Comparison of ENCODE assay signal across 9 cellular contexts in the genomic region with DNA sequence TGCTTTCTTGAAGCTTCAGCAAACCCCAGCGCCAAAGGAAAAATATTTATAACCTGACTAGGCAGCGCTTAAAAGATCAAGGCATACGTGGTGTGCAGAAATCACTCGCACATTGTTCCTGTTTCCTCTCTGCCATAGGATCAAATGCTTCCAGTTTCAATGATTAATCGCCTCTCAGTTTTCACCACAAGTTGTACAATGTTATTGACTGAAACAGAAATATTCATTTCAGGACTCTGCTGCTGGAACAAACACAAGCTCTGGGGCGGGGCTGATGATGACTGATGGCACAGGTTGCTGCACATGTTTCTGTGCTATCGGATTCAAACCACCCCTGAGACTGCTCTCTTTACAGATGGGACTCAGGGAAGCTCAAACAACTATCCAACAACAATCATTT.
DNase-seq lines count a peak whose midpoint lies in the region; ATAC-seq, FAIRE-seq and TF ChIP-seq lines count a peak whose summit lies in the region.
"Had no signal": no experiment of that assay in that cellular context is flagged by ENCODE, and none has a peak within 500 bp of the region (broad histone marks: within the 10 kb centered on the region; RNA-seq: fewer than 3 reads in every experiment).

No MANE protein-coding gene starts in this region.

- no peak overlapping the region for H2AFZ ChIP-seq in astrocyte (ENCODE audit: low read depth, low read length)

- H3K36me3 Mint-ChIP-seq in astrocyte (ENCODE audit: low read depth, unreplicated experiment), result no peaks in the 10 kb centered on the region
- no peaks in the 10 kb centered on the region for H3K36me3 Mint-ChIP-seq in stimulated activated naive CD8-positive, alpha-beta T cell treated with anti-CD3 and anti-CD28 coated beads, Interleukin-15, Interleukin-2, amounts not matched to agents 100 ng/mL and 50 ng/mL, for 24 hours (ENCODE audit: low read depth)
- H3K36me3 Mint-ChIP-seq: naive B cell had no signal

- no peak for TF ChIP-seq CTCF in A549 (IDR thresholded peaks at IDR 0.05)
- TF ChIP-seq CTCF in astrocyte (IDR thresholded peaks at IDR 0.05; ENCODE audit: insufficient read depth, low read depth, low read length), result no peak

- no peak overlapping the region for H3K9ac ChIP-seq in astrocyte (ENCODE audit: low read length)

- peaks cover 3% of the 10 kb centered on the region for H3K9me3 Mint-ChIP-seq in astrocyte (ENCODE audit: unreplicated experiment)
- peaks cover 4% of the 10 kb centered on the region for H3K9me3 Mint-ChIP-seq in stimulated activated naive CD8-positive, alpha-beta T cell treated with anti-CD3 and anti-CD28 coated beads, Interleukin-15, Interleukin-2, amounts not matched to agents 100 ng/mL and 50 ng/mL, for 24 hours

- POLR2A ChIA-PET in A549 (lab: Yijun Ruan, JAX), result no interaction called here

- ATAC-seq in A549 (peak in 1 of 2 experiments; percentile 11; a peak in 3 of 6 replicates), GM19467 (IDR thresholded peaks at IDR 0.05; ENCODE audit: unreplicated experiment) (peak; percentile 79), HG03520 (IDR thresholded peaks at IDR 0.05; ENCODE audit: unreplicated experiment) (peak; percentile 75), left ventricle myocardium superior (no peak)

- peak overlapping the region; percentile 3 to 52; a peak in 2 of 6 replicates for H3K27ac ChIP-seq in A549
- no peak overlapping the region for H3K27ac ChIP-seq in astrocyte (ENCODE audit: low read depth, low read length)

- TF ChIP-seq EP300 in A549 (IDR thresholded peaks at IDR 0.05), result no peak

- no peak overlapping the region for H3K4me3 Mint-ChIP-seq in astrocyte (ENCODE audit: unreplicated experiment)
- no peak overlapping the region for H3K4me3 Mint-ChIP-seq in stimulated activated naive CD8-positive, alpha-beta T cell treated with anti-CD3 and anti-CD28 coated beads, Interleukin-15, Interleukin-2, amounts not matched to agents 100 ng/mL and 50 ng/mL, for 24 hours
- H3K4me3 Mint-ChIP-seq: naive B cell had no signal

- H3K4me1 Mint-ChIP-seq in astrocyte (ENCODE audit: low read depth, unreplicated experiment), result peaks cover 29% of the 10 kb centered on the region
- H3K4me1 Mint-ChIP-seq in stimulated activated naive CD8-positive, alpha-beta T cell treated with anti-CD3 and anti-CD28 coated beads, Interleukin-15, Interleukin-2, amounts not matched to agents 100 ng/mL and 50 ng/mL, for 24 hours (ENCODE audit: low read depth), result peaks cover 20% of the 10 kb centered on the region

- no peaks in the 10 kb centered on the region for H3K36me3 ChIP-seq in astrocyte (ENCODE audit: insufficient read depth, low read length)

- intact Hi-C loops in left ventricle myocardium superior (cut with micrococcal nuclease), result no loop called here

- TF ChIP-seq RAD21 in A549 (conservative IDR thresholded peaks at IDR 0.05 in 1 of 2, IDR thresholded peaks at IDR 0.05 in 1 of 2), result no peak

- H3K9me3 ChIP-seq in A549 (peaks cover 8% of the 10 kb centered on the region; the same call in 1 of the 3 replicates), astrocyte (ENCODE audit: insufficient read depth, low read depth, low read length) (no peaks in the 10 kb centered on the region)

- H3K4me3 ChIP-seq in A549 (0 out of 3 replicates have a peak overlapping the region, but pooled peaks have one; percentile 10), astrocyte (ENCODE audit: insufficient read depth, low read depth, low read length) (no peak overlapping the region)

- peak in 1 of 2 experiments; percentile 3 for DNase-seq in A549 (ENCODE audit: low read depth in 1 of 2, low spot score in 1 of 2)
- peak; percentile 38 for DNase-seq in astrocyte (ENCODE audit: low read depth)
- no peak for DNase-seq in 8988T
- no peak for DNase-seq in SK-N-DZ (ENCODE audit: low spot score)
- no peak for DNase-seq in left ventricle myocardium superior
- DNase-seq: naive B cell had no signal

- peak overlapping the region; percentile 92 for H3K27ac Mint-ChIP-seq in astrocyte (ENCODE audit: unreplicated experiment)
- peak overlapping the region; percentile 11 for H3K27ac Mint-ChIP-seq in stimulated activated naive CD8-positive, alpha-beta T cell treated with anti-CD3 and anti-CD28 coated beads, Interleukin-15, Interleukin-2, amounts not matched to agents 100 ng/mL and 50 ng/mL, for 24 hours
- H3K27ac Mint-ChIP-seq: naive B cell had no signal

- H3K27me3 ChIP-seq in astrocyte (ENCODE audit: insufficient read depth, low read length), result peaks cover 5% of the 10 kb centered on the region

- no peak for TF ChIP-seq POLR2A in A549 (IDR thresholded peaks at IDR 0.05; ENCODE audit: low read length)

- H3K4me1 ChIP-seq in A549 (peaks cover 26% of the 10 kb centered on the region), astrocyte (ENCODE audit: insufficient read depth, low read length) (peaks cover 14% of the 10 kb centered on the region)

- peaks cover 5% of the 10 kb centered on the region for H3K27me3 Mint-ChIP-seq in astrocyte (ENCODE audit: low read depth, unreplicated experiment)
- peaks cover 70% of the 10 kb centered on the region for H3K27me3 Mint-ChIP-seq in stimulated activated naive CD8-positive, alpha-beta T cell treated with anti-CD3 and anti-CD28 coated beads, Interleukin-15, Interleukin-2, amounts not matched to agents 100 ng/mL and 50 ng/mL, for 24 hours

- 25% methylated on average over 7 of the region's 7 CpGs for WGBS in A549 (ENCODE audit: missing lambda C conversion rate)

- CTCF ChIA-PET in A549 (lab: Yijun Ruan, JAX), result interaction anchor here (1.2 to 1.9 kb wide), 3 partner anchors 9 to 145 kb away, joined by 3 to 10 read pairs (median 4); no protein-coding TSS in a partner anchor

- FAIRE-seq in A549 (lab: Jason Lieb, UNC) (no peak), astrocyte (lab: Jason Lieb, UNC) (no peak)

- no peaks in the 10 kb centered on the region for H3K79me2 ChIP-seq in astrocyte (ENCODE audit: insufficient read depth, low read length)

- peak overlapping the region; percentile 70 for H3K4me2 ChIP-seq in A549
- no peak overlapping the region for H3K4me2 ChIP-seq in astrocyte (ENCODE audit: low read length)

- H4K20me1 ChIP-seq in astrocyte (ENCODE audit: insufficient read depth, low read length), result no peaks in the 10 kb centered on the region

TF ChIP-seq in A549, 52 proteins besides CTCF, POLR2A, EP300 and RAD21:
- TF ChIP-seq SMC3 (IDR thresholded peaks at IDR 0.05) (no peak), EHMT2 (IDR thresholded peaks at IDR 0.05; ENCODE audit: low read depth) (no peak), TP53 (CRISPR knock-in tag; IDR thresholded peaks at IDR 0.05) (no peak), ZNF302 (CRISPR knock-in tag; IDR thresholded peaks at IDR 0.05) (no peak), HOXA7 (CRISPR knock-in tag; IDR thresholded peaks at IDR 0.05) (no peak), FOSB (CRISPR knock-in tag; IDR thresholded peaks at IDR 0.05) (no peak), MAZ (IDR thresholded peaks at IDR 0.05; ENCODE audit: borderline replicate concordance, low read depth, low read length) (no peak), HOXB13 (CRISPR knock-in tag; IDR thresholded peaks at IDR 0.05; ENCODE audit: low read depth) (no peak), NFE2L2 (conservative IDR thresholded peaks at IDR 0.05; ENCODE audit: low read length) (no peak), PHF8 (IDR thresholded peaks at IDR 0.05; ENCODE audit: borderline replicate concordance, low read depth) (no peak), CBX8 (IDR thresholded peaks at IDR 0.05) (no peak), FOSL2 (IDR thresholded peaks at IDR 0.05) (no peak), FOSL2 (CRISPR knock-in tag; IDR thresholded peaks at IDR 0.05) (no peak)
- TF ChIP-seq, protein P1, sequence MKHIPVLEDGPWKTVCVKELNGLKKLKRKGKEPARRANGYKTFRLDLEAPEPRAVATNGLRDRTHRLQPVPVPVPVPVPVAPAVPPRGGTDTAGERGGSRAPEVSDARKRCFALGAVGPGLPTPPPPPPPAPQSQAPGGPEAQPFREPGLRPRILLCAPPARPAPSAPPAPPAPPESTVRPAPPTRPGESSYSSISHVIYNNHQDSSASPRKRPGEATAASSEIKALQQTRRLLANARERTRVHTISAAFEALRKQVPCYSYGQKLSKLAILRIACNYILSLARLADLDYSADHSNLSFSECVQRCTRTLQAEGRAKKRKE (CRISPR knock-in tag; IDR thresholded peaks at IDR 0.05; ENCODE audit: low read depth), result no peak
